8 cellular contexts compared by ENCODE assay signal in genomic region chr1:231626535-231626950, GRCh38. TPM values are rescaled to one million over a fixed set of nuclear protein-coding genes. Genes with fewer than 3 reads are reported as not detected.
DNase-seq lines count a peak whose midpoint lies in the region; ATAC-seq, FAIRE-seq and TF ChIP-seq lines count a peak whose summit lies in the region.

TSS of gene DISC1 (plus strand) at chr1:231626790. CDS start at chr1:231626868, 78 bp downstream.

- H3K4me1 Mint-ChIP-seq in activated B cell treated with CpG ODN at 0.5 μM for 24 hours = peaks cover 23% of the 10 kb centered on the region

- H3K27me3 Mint-ChIP-seq in activated B cell treated with CpG ODN at 0.5 μM for 24 hours = peaks cover 11% of the 10 kb centered on the region

- WGBS in spleen, 5 donors = 0 to 1% (median 0%) methylated on average over 13 to 38 of the region's 38 CpGs; no CpG with 5 or more reads in 1 of the 5 donors

- CTCF ChIA-PET in activated B cell treated with CpG ODN at 0.5 μM for 24 hours (lab: Charles Lee) = no interaction called here

- H3K4me3 ChIP-seq in kidney epithelial cell (ENCODE audit: low read depth, low read length) (peak within 1 kb of the TSS; percentile 67), spleen (peak within 1 kb of the TSS; percentile 60 to 95 (median 92))

- no peaks in the 10 kb centered on the region for H3K36me3 Mint-ChIP-seq in activated B cell treated with CpG ODN at 0.5 μM for 24 hours (ENCODE audit: low read depth)

- TF ChIP-seq CTCF in activated B cell treated with CpG ODN at 0.5 μM for 24 hours (IDR thresholded peaks at IDR 0.05) = no peak
- no peak for TF ChIP-seq CTCF in kidney epithelial cell (IDR thresholded peaks at IDR 0.05; ENCODE audit: insufficient read depth, low read length, poor library complexity, severe bottlenecking)
- TF ChIP-seq CTCF in spleen (IDR thresholded peaks at IDR 0.05 in 8 of 11, conservative IDR thresholded peaks at IDR 0.05 in 3 of 11) = no peak

- H3K9me3 Mint-ChIP-seq in activated B cell treated with CpG ODN at 0.5 μM for 24 hours = no peaks in the 10 kb centered on the region

- peak; percentile 45 for DNase-seq in GM12891 (ENCODE audit: insufficient read length, low spot score)
- DNase-seq in NCI-H2171 treated with DMSO at 0.1 percent for 48 hours (lab: John Stamatoyannopoulos, UW) = peak; percentile 77
- DNase-seq in activated B cell treated with CpG ODN at 0.5 μM for 24 hours = peak; percentile 34
- peak; percentile 65 for DNase-seq in kidney epithelial cell (ENCODE audit: low read depth)
- DNase-seq in spleen = peak; percentile 94

- intact Hi-C loops in activated B cell treated with CpG ODN at 0.5 μM for 24 hours (cut with micrococcal nuclease) = loop anchor here (1.0 to 5.0 kb wide), 3 partner anchors 14 to 384 kb away; partner anchors contain the start of genes EGLN1 and GNPAT
- intact Hi-C loops in spleen (cut with DNase I; ENCODE audit: low total_unique reads) = no loop called here

- H3K27ac ChIP-seq in cingulate gyrus (ENCODE audit: low read depth, low read length) (peak within 1 kb of the TSS; percentile 75), spleen (peak within 1 kb of the TSS; percentile 79 to 95 (median 88))

- peak within 1 kb of the TSS; percentile 87 for H3K4me3 Mint-ChIP-seq in activated B cell treated with CpG ODN at 0.5 μM for 24 hours

- peaks cover 26 to 58% (median 34%) of the 10 kb centered on the region in 6 donors for H3K4me1 ChIP-seq in spleen

- H3K36me3 ChIP-seq in kidney epithelial cell (ENCODE audit: control insufficient read depth, insufficient read depth, low read length) (no peaks in the 10 kb centered on the region), spleen (peaks cover 0 to 11% (median 0%) of the 10 kb centered on the region in 6 donors)

- TF ChIP-seq POLR2A in GM12891 (IDR thresholded peaks at IDR 0.05; ENCODE audit: low read depth, low read length) (no peak), spleen (IDR thresholded peaks at IDR 0.05) (no peak)

- H3K27ac Mint-ChIP-seq in activated B cell treated with CpG ODN at 0.5 μM for 24 hours = peak within 1 kb of the TSS; percentile 76

- FAIRE-seq in GM12891 (lab: Jason Lieb, UNC) = peak; percentile 55

- H3K9me3 ChIP-seq in spleen = no peaks in the 10 kb centered on the region

- no peaks in the 10 kb centered on the region for H3K27me3 ChIP-seq in kidney epithelial cell (ENCODE audit: control insufficient read depth, insufficient read depth, low read length)
- no peaks in the 10 kb centered on the region for H3K27me3 ChIP-seq in spleen (replicated peaks in 1 of 7)

- POLR2A ChIA-PET in activated B cell treated with CpG ODN at 0.5 μM for 24 hours (lab: Charles Lee) = interaction anchor here (0.6 to 1.5 kb wide), 4 partner anchors 13 to 668 kb away, joined by 4 to 6 read pairs (median 4); no protein-coding TSS in a partner anchor

- peak; percentile 68 for ATAC-seq in HG03064 (IDR thresholded peaks at IDR 0.05; ENCODE audit: low read depth, unreplicated experiment)
- ATAC-seq in activated B cell treated with CpG ODN at 0.5 μM for 24 hours (ENCODE audit: low read depth) = peak; percentile 72
- no peak for ATAC-seq in HG02970 (IDR thresholded peaks at IDR 0.05; ENCODE audit: low FRiP score, unreplicated experiment)

TF ChIP-seq in GM12891, 5 proteins besides CTCF, POLR2A, EP300 and RAD21:
- peak; percentile 69 for TF ChIP-seq SPI1 (IDR thresholded peaks at IDR 0.05; ENCODE audit: low read depth, low read length)
- no peak for TF ChIP-seq POU2F2 (IDR thresholded peaks at IDR 0.05; ENCODE audit: low read depth, low read length)
- no peak for TF ChIP-seq PAX5 (IDR thresholded peaks at IDR 0.05; ENCODE audit: insufficient read depth, low read length, severe bottlenecking)
- no peak for TF ChIP-seq POLR2AphosphoS5 (IDR thresholded peaks at IDR 0.05; ENCODE audit: low read depth, low read length)
- no peak for TF ChIP-seq TAF1 (IDR thresholded peaks at IDR 0.05; ENCODE audit: low read depth, low read length)

RNA-seq across cellular contexts. Expression of gene DISC1, which starts in this region (rescaled TPM):
- polyA plus RNA-seq in GM12891 (2012; ENCODE audit: low read depth, missing spikeins) = 0.05 TPM
- total RNA-seq in activated B cell treated with CpG ODN at 0.5 μM for 24 hours = 2.4 TPM in 2 replicates
- total RNA-seq in kidney epithelial cell = 3.7 and 5.8 TPM in 2 replicates
- 10 to 100 TPM; 13.8 to 36.4 (median 29.5) TPM for total RNA-seq in spleen
- 1 to 10 TPM in 2 of 3 donors, under 1 TPM in 1; 0.89 to 1.4 (median 1.1) TPM for polyA plus RNA-seq in spleen

Comparison
In these comparisons a context has a peak if more than half of its experiments do, and no peak if none do; other contexts are left out.
1. DNase-seq: peak in every context shown above with its lines; median percentile 94 in spleen; 77 in NCI-H2171 treated with DMSO at 0.1 percent for 48 hours; 65 in kidney epithelial cell; 45 in GM12891; 34 in activated B cell treated with CpG ODN at 0.5 μM for 24 hours.